In genomic region chrX:110417128-110417527, GRCh38 we compare ENCODE assay signal across 1 cellular context.
TF ChIP-seq lines count a peak whose summit lies in the region.

No MANE protein-coding gene starts in this region.

TF ChIP-seq in IMR-90, 13 proteins besides CTCF, POLR2A, EP300 and RAD21:
- TF ChIP-seq, protein P1, sequence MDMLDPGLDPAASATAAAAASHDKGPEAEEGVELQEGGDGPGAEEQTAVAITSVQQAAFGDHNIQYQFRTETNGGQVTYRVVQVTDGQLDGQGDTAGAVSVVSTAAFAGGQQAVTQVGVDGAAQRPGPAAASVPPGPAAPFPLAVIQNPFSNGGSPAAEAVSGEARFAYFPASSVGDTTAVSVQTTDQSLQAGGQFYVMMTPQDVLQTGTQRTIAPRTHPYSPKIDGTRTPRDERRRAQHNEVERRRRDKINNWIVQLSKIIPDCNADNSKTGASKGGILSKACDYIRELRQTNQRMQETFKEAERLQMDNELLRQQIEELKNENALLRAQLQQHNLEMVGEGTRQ (IDR thresholded peaks at IDR 0.05; ENCODE audit: low read depth, low read length), result no peak
- TF ChIP-seq NFE2L2 (IDR thresholded peaks at IDR 0.05; ENCODE audit: low read depth, low read length) (no peak), CEBPB (IDR thresholded peaks at IDR 0.05; ENCODE audit: low read depth, low read length) (no peak), FOS (IDR thresholded peaks at IDR 0.05; ENCODE audit: low read depth, low read length) (no peak), RFX5 (IDR thresholded peaks at IDR 0.05; ENCODE audit: low read depth, low read length) (no peak), MAZ (IDR thresholded peaks at IDR 0.05; ENCODE audit: borderline replicate concordance, low read depth, low read length) (no peak), RCOR1 (IDR thresholded peaks at IDR 0.05; ENCODE audit: insufficient replicate concordance, low read length) (no peak), MAFK (IDR thresholded peaks at IDR 0.05; ENCODE audit: low read depth, low read length) (no peak), SMC3 (IDR thresholded peaks at IDR 0.05; ENCODE audit: low read depth, low read length) (no peak), CHD1 (IDR thresholded peaks at IDR 0.05; ENCODE audit: low read depth, low read length) (no peak), BHLHE40 (IDR thresholded peaks at IDR 0.05; ENCODE audit: low read depth, low read length) (no peak), MXI1 (IDR thresholded peaks at IDR 0.05; ENCODE audit: borderline replicate concordance, low read depth, low read length) (no peak)
- TF ChIP-seq, protein P2, sequence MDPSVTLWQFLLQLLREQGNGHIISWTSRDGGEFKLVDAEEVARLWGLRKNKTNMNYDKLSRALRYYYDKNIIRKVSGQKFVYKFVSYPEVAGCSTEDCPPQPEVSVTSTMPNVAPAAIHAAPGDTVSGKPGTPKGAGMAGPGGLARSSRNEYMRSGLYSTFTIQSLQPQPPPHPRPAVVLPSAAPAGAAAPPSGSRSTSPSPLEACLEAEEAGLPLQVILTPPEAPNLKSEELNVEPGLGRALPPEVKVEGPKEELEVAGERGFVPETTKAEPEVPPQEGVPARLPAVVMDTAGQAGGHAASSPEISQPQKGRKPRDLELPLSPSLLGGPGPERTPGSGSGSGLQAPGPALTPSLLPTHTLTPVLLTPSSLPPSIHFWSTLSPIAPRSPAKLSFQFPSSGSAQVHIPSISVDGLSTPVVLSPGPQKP (IDR thresholded peaks at IDR 0.05; ENCODE audit: borderline replicate concordance, low read depth, low read length), result no peak
